In the genomic region with DNA sequence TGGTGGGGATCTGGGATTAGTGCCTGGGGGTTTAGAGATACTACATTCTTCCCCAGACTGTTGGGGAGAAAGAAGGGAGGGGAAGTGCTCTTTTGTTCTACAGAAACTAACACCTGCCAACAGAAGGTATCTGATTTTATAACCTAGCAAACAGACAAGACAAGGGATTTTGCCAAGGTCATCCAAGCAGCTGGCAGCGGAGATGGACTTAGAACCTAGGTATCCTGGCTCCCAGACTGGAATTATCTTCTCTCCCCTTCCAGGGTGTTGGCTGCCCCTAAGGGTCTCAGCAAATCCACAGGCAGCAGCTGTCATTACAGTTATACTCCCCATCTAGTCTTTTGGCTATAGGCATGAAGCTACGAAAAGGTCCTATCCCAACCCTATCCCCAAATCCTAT, we compare ENCODE assay signal across 8 cellular contexts. TPM values are rescaled to one million over a fixed set of nuclear protein-coding genes. Genes with fewer than 3 reads are reported as not detected.
DNase-seq lines count a peak whose midpoint lies in the region; ATAC-seq and TF ChIP-seq lines count a peak whose summit lies in the region.
"Had no signal": no experiment of that assay in that cellular context is flagged by ENCODE, and none has a peak within 500 bp of the region (broad histone marks: within the 10 kb centered on the region; RNA-seq: fewer than 3 reads in every experiment).

No MANE protein-coding gene starts in this region.

- intact Hi-C loops in IMR-90 (cut with micrococcal nuclease) = loop anchor here (5.0 kb wide), 1 partner anchor 438 kb away; no protein-coding TSS in a partner anchor

- no peak overlapping the region for H3K4me2 ChIP-seq in IMR-90 (ENCODE audit: low read depth, low read length)

- in situ Hi-C loops in IMR-90 (cut with MboI; ENCODE audit: low sequenced_read_pairs) = loop anchor here (25.0 kb wide), 1 partner anchor 573 kb away; a partner anchor contains a TSS

- peaks cover 34 to 96% of the 10 kb centered on the region in 2 experiments for H3K79me1 ChIP-seq in IMR-90 (ENCODE audit: low read depth in 1 of 2, low read length in 2 of 2)

- 0 out of 2 replicates have a peak overlapping the region, but pooled peaks have one; percentile 6 for H3K18ac ChIP-seq in IMR-90 (ENCODE audit: low read depth, low read length)

- BruUV-seq in IMR-90 (replicated peaks; lab: Mats Ljungman, UMichigan) = no TSS peak

- dilution Hi-C loops in IMR-90 (cut with HindIII; ENCODE audit: low sequenced_read_pairs, unreplicated experiment) = no loop called here

- H4K8ac ChIP-seq in IMR-90 (ENCODE audit: low read depth in 2 of 2, low read length in 2 of 2) = peak overlapping the region in 1 of 2 experiments; percentile 22; a peak in 1 of 4 replicates

- H2AK9ac ChIP-seq in IMR-90 (replicated peaks; ENCODE audit: low read depth, low read length, poor library complexity) = no peak overlapping the region

- peaks cover 46% of the 10 kb centered on the region for H4K20me1 ChIP-seq in IMR-90 (ENCODE audit: insufficient read depth, low read length)

- 0 out of 2 replicates have a peak overlapping the region, but pooled peaks have one; percentile 1 for H3K23ac ChIP-seq in IMR-90 (ENCODE audit: low read depth, low read length)

- ATAC-seq in IMR-90 (ENCODE audit: low read depth) (no peak), thoracic aorta (ENCODE audit: insufficient number of reproducible peaks, low FRiP score, low read depth) (no peak)

- TF ChIP-seq POLR2A in IMR-90 (IDR thresholded peaks at IDR 0.05; ENCODE audit: low read depth, low read length) = no peak

- peaks cover 43% of the 10 kb centered on the region for H3K36me3 ChIP-seq in IMR-90 (ENCODE audit: control insufficient read depth, insufficient read depth, low read length)
- H3K36me3 ChIP-seq in liver (ENCODE audit: control insufficient read depth in 4 of 4, insufficient read depth in 3 of 4, low read depth in 1 of 4, low read length in 3 of 4) = peaks cover 2 to 24% (median 8%) of the 10 kb centered on the region in 4 donors
- peaks cover 4% of the 10 kb centered on the region for H3K36me3 ChIP-seq in thoracic aorta

- H3K9me1 ChIP-seq in IMR-90 (ENCODE audit: insufficient read depth, low read length) = peaks cover 48% of the 10 kb centered on the region

- TF ChIP-seq RAD21 in IMR-90 (IDR thresholded peaks at IDR 0.05; ENCODE audit: low read length) (no peak), liver (IDR thresholded peaks at IDR 0.05) (no peak)

- H2BK20ac ChIP-seq in IMR-90 (ENCODE audit: low read depth, low read length) = no peak overlapping the region

- no peak overlapping the region for H4K5ac ChIP-seq in IMR-90 (ENCODE audit: low read depth, low read length)

- H3K56ac ChIP-seq in IMR-90 (ENCODE audit: extremely low read depth, insufficient read depth, low read length) = no peak overlapping the region

- no peaks in the 10 kb centered on the region for H3K27me3 ChIP-seq in IMR-90 (ENCODE audit: control insufficient read depth, insufficient read depth, low read length)
- no peaks in the 10 kb centered on the region for H3K27me3 ChIP-seq in liver (ENCODE audit: control insufficient read depth in 4 of 4, insufficient read depth in 4 of 4, low read length in 3 of 4)
- H3K27me3 ChIP-seq in thoracic aorta (replicated peaks; ENCODE audit: insufficient read depth) = no peaks in the 10 kb centered on the region

- peak overlapping the region; percentile 20; the same call in 1 of the 3 replicates for H2BK15ac ChIP-seq in IMR-90 (ENCODE audit: low read depth, low read length)

- H2BK5ac ChIP-seq in IMR-90 (ENCODE audit: low read depth, low read length, poor library complexity, severe bottlenecking) = peak overlapping the region; percentile 95

- H2AK5ac ChIP-seq in IMR-90 (ENCODE audit: low read depth, low read length) = peak overlapping the region; percentile 46; the same call in 1 of the 2 replicates

- H2BK120ac ChIP-seq in IMR-90 (ENCODE audit: low read depth, low read length) = 0 out of 2 replicates have a peak overlapping the region, but pooled peaks have one; percentile 11

- H3K9ac ChIP-seq in IMR-90 (ENCODE audit: low read depth, low read length) (no peak overlapping the region), liver (ENCODE audit: low read depth in 1 of 2, low read length in 2 of 2) (peak overlapping the region; percentile 14 to 56)

- H3K4ac ChIP-seq in IMR-90 (ENCODE audit: low read depth, low read length) = peak overlapping the region; percentile 42; the same call in 1 of the 2 replicates

- H3K4me3 ChIP-seq in IMR-90 (ENCODE audit: insufficient read depth, low read depth, low read length) = no peak overlapping the region
- H3K4me3 ChIP-seq in liver (ENCODE audit: low read depth in 1 of 3, low read length in 3 of 3) = peak overlapping the region in 1 of 3 donors; percentile 9
- H3K4me3 ChIP-seq in thoracic aorta = no peak overlapping the region

- CTCF ChIA-PET in IMR-90 (lab: Yijun Ruan, JAX) = interaction anchor here (2.5 kb wide), 1 partner anchor 23 kb away, joined by 8 read pairs; a partner anchor contains a TSS

- no peak for DNase-seq in IMR-90
- no peak for DNase-seq in thoracic aorta (ENCODE audit: low spot score)
- DNase-seq in NOMO-1 treated with dmso at 0.1 percent for 144 hours (lab: John Stamatoyannopoulos, UW; ENCODE audit: unreplicated experiment) = no peak
- DNase-seq in NCI-H510A treated with DMSO at 0.1 percent for 48 hours (lab: John Stamatoyannopoulos, UW) = no peak
- no peak for DNase-seq in AG08396 (ENCODE audit: low spot score)
- DNase-seq: activated CD8-positive, alpha-beta memory T cell treated with anti-CD3 and anti-CD28 coated beads, Interleukin-2, amount 50 U/mL, for 48 hours had no signal

- no peak overlapping the region for H3K14ac ChIP-seq in IMR-90 (replicated peaks; ENCODE audit: low read depth, low read length)

- H3K9me3 ChIP-seq in IMR-90 (ENCODE audit: control insufficient read depth, insufficient read depth, low read length) (no peaks in the 10 kb centered on the region), liver (ENCODE audit: control insufficient read depth in 4 of 4, low read length in 3 of 4) (no peaks in the 10 kb centered on the region), thoracic aorta (no peaks in the 10 kb centered on the region)

- H2AFZ ChIP-seq in IMR-90 (replicated peaks; ENCODE audit: low read length, poor library complexity) = no peak overlapping the region

- H3K27ac ChIP-seq in IMR-90 (ENCODE audit: insufficient read depth, low read length) = peak overlapping the region; percentile 97; the same call in 1 of the 2 replicates
- peak overlapping the region; percentile 92; the same call in 1 of the 2 replicates for H3K27ac ChIP-seq in VCaP
- peak overlapping the region; percentile 81 to 97 for H3K27ac ChIP-seq in liver (ENCODE audit: low read depth in 1 of 2, low read length in 2 of 2)
- H3K27ac ChIP-seq in thoracic aorta = peak overlapping the region; percentile 93 to 94

- WGBS in IMR-90 (ENCODE audit: extremely low coverage in 2 of 2, insufficient read length in 1 of 2), 2 experiments = no CpG with 5 or more reads among the region's 2 CpGs
- 63% methylated on average over 2 of the region's 2 CpGs for WGBS in liver

- POLR2A ChIA-PET in IMR-90 (lab: Charles Lee; ENCODE audit: unreplicated experiment) = no interaction called here

- peaks cover 68% of the 10 kb centered on the region for H3K4me1 ChIP-seq in IMR-90 (ENCODE audit: control insufficient read depth, insufficient read depth, low read length)
- H3K4me1 ChIP-seq in liver (ENCODE audit: control insufficient read depth in 4 of 4, insufficient read depth in 4 of 4, low read length in 3 of 4) = peaks cover 23 to 82% (median 53%) of the 10 kb centered on the region in 4 donors
- H3K4me1 ChIP-seq in thoracic aorta (ENCODE audit: control insufficient read depth in 1 of 2, low read depth in 2 of 2) = peaks cover 62 to 93% of the 10 kb centered on the region in 2 donors

- no peak overlapping the region for H4K91ac ChIP-seq in IMR-90 (ENCODE audit: insufficient read depth, low read depth, low read length)

- TF ChIP-seq CTCF in IMR-90 (conservative IDR thresholded peaks at IDR 0.05; ENCODE audit: low read depth, low read length) (no peak), VCaP (conservative IDR thresholded peaks at IDR 0.05) (no peak), liver (IDR thresholded peaks at IDR 0.05; ENCODE audit: low read depth, low read length, missing input control) (no peak), thoracic aorta (IDR thresholded peaks at IDR 0.05) (no peak)

TF ChIP-seq in IMR-90, 13 proteins besides CTCF, POLR2A, EP300 and RAD21 (continues in another document):
- TF ChIP-seq BHLHE40 (IDR thresholded peaks at IDR 0.05; ENCODE audit: low read depth, low read length) = no peak

RNA-seq across cellular contexts. Expression of a gene that starts 8.4 kb away (rescaled TPM):
- total RNA-seq in IMR-90 (2012; rRNA removed) = 265 and 275 TPM in 2 replicates
- 181 and 203 TPM in 2 replicates for polyA plus RNA-seq in IMR-90 (2012; rRNA removed)
- 183 and 191 TPM in 2 replicates for polyA plus RNA-seq in IMR-90 (2012; cell fraction: cytosol; rRNA removed)
- 58.2 and 85.3 TPM in 2 replicates for polyA plus RNA-seq in IMR-90 (2012; cell fraction: nucleus; rRNA removed; ENCODE audit: low replicate concordance)
- total RNA-seq in liver = 100 to 1,000 TPM in 1 of 2 donors, 10 to 100 TPM in 1; 54.4 to 147 TPM
- polyA plus RNA-seq in liver = 10 to 100 TPM; 80.6 to 86.5 TPM
- total RNA-seq in thoracic aorta = 100 to 1,000 TPM in 1 of 2 donors, 10 to 100 TPM in 1; 93.5 to 108 TPM

RNA-seq across cellular contexts. Expression of a gene that starts 23.2 kb away (rescaled TPM):
- total RNA-seq in IMR-90 (2012; rRNA removed) (12.9 and 16.7 TPM in 2 replicates), liver (10 to 100 TPM; 15.0 to 29.0 TPM), thoracic aorta (10 to 100 TPM; 24.6 to 40.8 TPM)
- polyA plus RNA-seq in IMR-90 (2012; rRNA removed) (24.6 and 29.2 TPM in 2 replicates), liver (10 to 100 TPM; 27.2 to 37.8 TPM)
- polyA plus RNA-seq in IMR-90 (2012; cell fraction: cytosol; rRNA removed) = 35.1 and 52.6 TPM in 2 replicates
- polyA plus RNA-seq in IMR-90 (2012; cell fraction: nucleus; rRNA removed; ENCODE audit: low replicate concordance) = 10.9 and 29.3 TPM in 2 replicates

RNA-seq across cellular contexts. Expression of a gene that starts 31.7 kb away (rescaled TPM):
- not detected in 2 replicates for total RNA-seq in IMR-90 (2012; rRNA removed)
- 0.12 and 0.13 TPM in 2 replicates for polyA plus RNA-seq in IMR-90 (2012; rRNA removed)
- 0.11 and 0.16 TPM in 2 replicates for polyA plus RNA-seq in IMR-90 (2012; cell fraction: cytosol; rRNA removed)
- 0.37 and 1.2 TPM in 2 replicates for polyA plus RNA-seq in IMR-90 (2012; cell fraction: nucleus; rRNA removed; ENCODE audit: low replicate concordance)
- total RNA-seq in liver = not detected
- under 1 TPM in 1 of 2 donors, not detected in 1; 0.05 TPM for polyA plus RNA-seq in liver
- total RNA-seq in thoracic aorta = under 1 TPM in 1 of 2 donors, not detected in 1; 0.27 TPM

RNA-seq across cellular contexts. Expression of a gene that starts 33.2 kb away (rescaled TPM):
- total RNA-seq in IMR-90 (2012; rRNA removed) (not detected in 2 replicates), liver (not detected), thoracic aorta (not detected)
- polyA plus RNA-seq in IMR-90 (2012; rRNA removed) (not detected in 2 replicates), liver (not detected)
- not detected in 2 replicates for polyA plus RNA-seq in IMR-90 (2012; cell fraction: cytosol; rRNA removed)
- not detected in 2 replicates for polyA plus RNA-seq in IMR-90 (2012; cell fraction: nucleus; rRNA removed; ENCODE audit: low replicate concordance)

RNA-seq across cellular contexts. Expression of a gene that starts 38.3 kb away (rescaled TPM):
- not detected in 2 replicates for total RNA-seq in IMR-90 (2012; rRNA removed)
- not detected in 2 replicates for polyA plus RNA-seq in IMR-90 (2012; rRNA removed)
- polyA plus RNA-seq in IMR-90 (2012; cell fraction: cytosol; rRNA removed) = not detected in 2 replicates
- polyA plus RNA-seq in IMR-90 (2012; cell fraction: nucleus; rRNA removed; ENCODE audit: low replicate concordance) = not detected in 2 replicates
- total RNA-seq in liver = not detected
- polyA plus RNA-seq in liver = not detected
- total RNA-seq in thoracic aorta = not detected
